In the genomic region with DNA sequence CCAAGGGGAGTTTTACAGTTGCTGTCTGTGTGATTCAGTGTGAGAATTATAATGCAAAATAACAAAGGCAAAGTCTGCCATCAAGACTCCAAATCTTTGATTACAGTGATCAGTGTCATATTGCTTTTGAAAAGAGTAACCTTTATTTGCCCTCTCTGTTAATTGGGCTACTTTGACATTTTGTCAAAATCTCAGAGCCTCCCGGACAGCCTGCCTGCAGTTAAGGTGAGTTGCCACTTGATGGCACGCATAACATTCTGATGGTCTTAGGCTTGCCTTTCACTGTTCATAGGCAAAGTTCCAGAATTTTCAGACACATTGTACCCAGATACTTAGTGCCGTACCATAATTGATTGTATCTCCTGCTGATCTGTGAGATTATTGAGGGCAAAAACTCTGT, we compare ENCODE assay signal across 9 cellular contexts.
A peak's percentile ranks its signal among the peaks of the same experiment; 100 is the strongest.
DNase-seq lines count a peak whose midpoint lies in the region; ATAC-seq and TF ChIP-seq lines count a peak whose summit lies in the region.
"Had no signal": no experiment of that assay in that cellular context is flagged by ENCODE, and none has a peak within 500 bp of the region (broad histone marks: within the 10 kb centered on the region; RNA-seq: fewer than 3 reads in every experiment).

No MANE protein-coding gene starts in this region.

- 17 to 20% methylated on average over 3 of the region's 3 CpGs for WGBS in endodermal cell (ENCODE audit: insufficient coverage in 1 of 2, insufficient read length in 1 of 2), 2 experiments

- H3K4me3 ChIP-seq in endodermal cell (ENCODE audit: low read length) = no peak overlapping the region
- H3K4me3 ChIP-seq in coronary artery = no peak overlapping the region
- H3K4me3 ChIP-seq in ascending aorta = no peak overlapping the region

- intact Hi-C loops in ascending aorta (cut with DNase I) = no loop called here

- no peaks in the 10 kb centered on the region for H3K9me3 ChIP-seq in endodermal cell (ENCODE audit: control insufficient read depth, low read length)
- no peaks in the 10 kb centered on the region for H3K9me3 ChIP-seq in ascending aorta

- H3K4me3 Mint-ChIP-seq in endodermal cell = no peak overlapping the region
- H3K4me3 Mint-ChIP-seq: activated naive CD8-positive, alpha-beta T cell had no signal

- H3K36me3 Mint-ChIP-seq in endodermal cell (ENCODE audit: low read depth) = no peaks in the 10 kb centered on the region
- no peaks in the 10 kb centered on the region for H3K36me3 Mint-ChIP-seq in activated naive CD4-positive, alpha-beta T cell treated with anti-CD3 and anti-CD28 coated beads, Interleukin-2, amount 50 U/mL, for 72 hours
- H3K36me3 Mint-ChIP-seq: activated naive CD8-positive, alpha-beta T cell had no signal

- peak; percentile 82 for TF ChIP-seq CTCF in endodermal cell (conservative IDR thresholded peaks at IDR 0.05)
- no peak for TF ChIP-seq CTCF in coronary artery (IDR thresholded peaks at IDR 0.05)
- TF ChIP-seq CTCF in ascending aorta (IDR thresholded peaks at IDR 0.05) = no peak

- DNase-seq in ACHN (peak; percentile 78), NCI-H226 (peak; percentile 12), endodermal cell (peak; percentile 64), mucosa of gallbladder (ENCODE audit: low spot score) (no peak), coronary artery (ENCODE audit: low spot score) (no peak), ascending aorta (ENCODE audit: low spot score in 2 of 2) (no peak)
- no peak for DNase-seq in activated naive CD4-positive, alpha-beta T cell treated with anti-CD3 and anti-CD28 coated beads, Interleukin-2, amount 50 U/mL, for 72 hours (ENCODE audit: low spot score in 2 of 2)

- no peaks in the 10 kb centered on the region for H3K9me3 Mint-ChIP-seq in endodermal cell
- peaks cover 0 to 3% of the 10 kb centered on the region in 2 donors for H3K9me3 Mint-ChIP-seq in activated naive CD4-positive, alpha-beta T cell treated with anti-CD3 and anti-CD28 coated beads, Interleukin-2, amount 50 U/mL, for 72 hours

- ATAC-seq in GM18907 (IDR thresholded peaks at IDR 0.05; ENCODE audit: unreplicated experiment) = peak; percentile 54
- no peak for ATAC-seq in activated naive CD4-positive, alpha-beta T cell treated with anti-CD3 and anti-CD28 coated beads, Interleukin-2, amount 50 U/mL, for 72 hours

- H3K4me1 ChIP-seq in endodermal cell (ENCODE audit: control insufficient read depth, insufficient read depth, low read length) = no peaks in the 10 kb centered on the region
- no peaks in the 10 kb centered on the region for H3K4me1 ChIP-seq in ascending aorta

- H3K9ac ChIP-seq in endodermal cell (ENCODE audit: extremely low read depth, low read length, poor library complexity, severe bottlenecking) = no peak overlapping the region

- H3K36me3 ChIP-seq in endodermal cell (ENCODE audit: control insufficient read depth, insufficient read depth, low read length) = no peaks in the 10 kb centered on the region
- no peaks in the 10 kb centered on the region for H3K36me3 ChIP-seq in ascending aorta

- H3K27me3 Mint-ChIP-seq in endodermal cell (ENCODE audit: insufficient read depth) = no peaks in the 10 kb centered on the region

- H3K27ac Mint-ChIP-seq in endodermal cell = no peak overlapping the region
- no peak overlapping the region for H3K27ac Mint-ChIP-seq in activated naive CD4-positive, alpha-beta T cell treated with anti-CD3 and anti-CD28 coated beads, Interleukin-2, amount 50 U/mL, for 72 hours
- H3K27ac Mint-ChIP-seq: activated naive CD8-positive, alpha-beta T cell had no signal

- in situ Hi-C loops in ACHN (cut with HindIII; ENCODE audit: low pct_ligation_motif_present, low pct_unique_long_range_greater_than_20kb, low sequenced_read_pairs) = no loop called here

- H3K27me3 ChIP-seq in endodermal cell (ENCODE audit: control insufficient read depth, insufficient read depth, low read length, poor library complexity, severe bottlenecking) (no peaks in the 10 kb centered on the region), ascending aorta (no peaks in the 10 kb centered on the region)

- H3K27ac ChIP-seq in endodermal cell (ENCODE audit: low read depth, low read length) = no peak overlapping the region
- H3K27ac ChIP-seq in coronary artery = no peak overlapping the region
- no peak overlapping the region for H3K27ac ChIP-seq in ascending aorta

- H3K4me1 Mint-ChIP-seq in endodermal cell = peaks cover 4% of the 10 kb centered on the region

Comparison
In these comparisons a context has a peak if more than half of its experiments do, and no peak if none do; other contexts are left out.
1. DNase-seq: peak in ACHN (single experiment), NCI-H226 (single experiment) and endodermal cell (single experiment); none in mucosa of gallbladder (single experiment), activated naive CD4-positive, alpha-beta T cell treated with anti-CD3 and anti-CD28 coated beads, Interleukin-2, amount 50 U/mL, for 72 hours (0 of 2), coronary artery (single experiment) and ascending aorta (0 of 2).